ENCODE assay signal across 16 cellular contexts in the genomic region with DNA sequence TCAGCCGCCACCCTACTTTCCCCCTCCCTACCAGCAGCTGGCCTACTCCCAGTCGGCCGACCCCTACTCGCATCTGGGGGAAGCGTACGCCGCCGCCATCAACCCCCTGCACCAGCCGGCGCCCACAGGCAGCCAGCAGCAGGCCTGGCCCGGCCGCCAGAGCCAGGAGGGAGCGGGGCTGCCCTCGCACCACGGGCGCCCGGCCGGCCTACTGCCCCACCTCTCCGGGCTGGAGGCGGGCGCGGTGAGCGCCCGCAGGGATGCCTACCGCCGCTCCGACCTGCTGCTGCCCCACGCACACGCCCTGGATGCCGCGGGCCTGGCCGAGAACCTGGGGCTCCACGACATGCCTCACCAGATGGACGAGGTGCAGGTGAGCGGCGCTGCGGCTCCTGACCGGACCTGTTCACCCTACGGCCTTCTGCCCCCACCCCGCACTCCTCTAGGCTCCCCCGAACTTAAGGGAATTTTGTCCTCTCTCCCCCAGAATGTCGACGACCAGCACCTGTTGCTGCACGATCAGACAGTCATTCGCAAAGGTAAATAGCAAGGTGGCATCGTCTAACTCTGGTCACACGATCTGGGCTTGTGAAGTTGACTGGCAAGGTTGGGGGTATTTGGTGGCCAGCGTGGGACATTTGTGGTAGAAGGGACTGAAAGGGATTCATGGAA. TPM values are rescaled to one million over a fixed set of nuclear protein-coding genes. Genes with fewer than 3 reads are reported as not detected.
A peak's percentile ranks its signal among the peaks of the same experiment; 100 is the strongest.
DNase-seq lines count a peak whose midpoint lies in the region; TF ChIP-seq lines count a peak whose summit lies in the region.
"Had no signal": no experiment of that assay in that cellular context is flagged by ENCODE, and none has a peak within 500 bp of the region (broad histone marks: within the 10 kb centered on the region; RNA-seq: fewer than 3 reads in every experiment).

No MANE protein-coding gene starts in this region.

- H3K27me3 ChIP-seq in Caco-2 (replicated peaks; ENCODE audit: control insufficient read depth, insufficient read depth, low read length) (no peaks in the 10 kb centered on the region), esophagus muscularis mucosa (peaks cover 5 to 94% (median 51%) of the 10 kb centered on the region in 4 donors), neural progenitor cell (peaks cover 70% of the 10 kb centered on the region), Karpas-422 (ENCODE audit: low read length) (no peaks in the 10 kb centered on the region)

- no peak for TF ChIP-seq POLR2A in esophagus muscularis mucosa (IDR thresholded peaks at IDR 0.05; ENCODE audit: low read depth)

- no peaks in the 10 kb centered on the region for H3K9me3 ChIP-seq in Caco-2
- H3K9me3 ChIP-seq in esophagus muscularis mucosa = no peaks in the 10 kb centered on the region
- no peaks in the 10 kb centered on the region for H3K9me3 ChIP-seq in neural progenitor cell (ENCODE audit: low read depth)
- H3K9me3 ChIP-seq in Karpas-422 (ENCODE audit: low read length) = no peaks in the 10 kb centered on the region
- H3K9me3 ChIP-seq: neutrophil, stomach had no signal

- H4K20me1 ChIP-seq in neural progenitor cell (ENCODE audit: low read depth) (peaks cover 38% of the 10 kb centered on the region), Karpas-422 (ENCODE audit: insufficient read depth, low read depth, low read length) (no peaks in the 10 kb centered on the region)

- peak overlapping the region in 3 of 4 donors; percentile 64 to 80 (median 69) for H3K27ac ChIP-seq in esophagus muscularis mucosa (replicated peaks in 1 of 4)
- H3K27ac ChIP-seq in neural progenitor cell = no peak overlapping the region
- H3K27ac ChIP-seq in Karpas-422 (ENCODE audit: low read length) = no peak overlapping the region
- H3K27ac ChIP-seq: neutrophil, stomach had no signal

- DNase-seq in Caco-2 = no peak
- peak; percentile 30 for DNase-seq in NCI-H526 treated with DMSO at 0.1 percent for 48 hours (lab: John Stamatoyannopoulos, UW)
- DNase-seq in esophagus muscularis mucosa (ENCODE audit: extremely low spot score) = no peak
- DNase-seq in neural progenitor cell (ENCODE audit: low spot score) = peak; percentile 66
- no peak for DNase-seq in NCI-H2227 (lab: John Stamatoyannopoulos, UW; ENCODE audit: unreplicated experiment)
- DNase-seq in NAMALWA (ENCODE audit: low spot score) = no peak
- DNase-seq in Karpas-422 = no peak
- DNase-seq in GDM1 (lab: John Stamatoyannopoulos, UW) = no peak
- DNase-seq: activated CD4-positive, alpha-beta T cell treated with anti-CD3 and anti-CD28 coated beads for 48 hours; CD4-positive, alpha-beta T cell; effector CD8-positive, alpha-beta T cell; immature natural killer cell; NCI-H510A treated with DMSO at 0.1 percent for 48 hours; stomach had no signal

- H3K27me3 Mint-ChIP-seq in Caco-2 (ENCODE audit: insufficient read depth, unreplicated experiment) = no peaks in the 10 kb centered on the region
- peaks cover 66% of the 10 kb centered on the region for H3K27me3 Mint-ChIP-seq in neural progenitor cell (ENCODE audit: insufficient read depth, low read depth)

- no TSS peak for BruUV-seq in Caco-2 (replicated peaks; lab: Mats Ljungman, UMichigan)

- H3K27ac Mint-ChIP-seq in Caco-2 (ENCODE audit: unreplicated experiment) (no peak overlapping the region), neural progenitor cell (no peak overlapping the region)
- H3K27ac Mint-ChIP-seq: activated naive CD8-positive, alpha-beta T cell; CD4-positive, alpha-beta T cell; immature natural killer cell had no signal

- H3K36me3 ChIP-seq in Caco-2 (ENCODE audit: control insufficient read depth, insufficient read depth, low read length) (no peaks in the 10 kb centered on the region), esophagus muscularis mucosa (no peaks in the 10 kb centered on the region), neural progenitor cell (no peaks in the 10 kb centered on the region), Karpas-422 (ENCODE audit: insufficient read depth, low read length) (no peaks in the 10 kb centered on the region)
- H3K36me3 ChIP-seq: neutrophil, stomach had no signal

- no peak for TF ChIP-seq EP300 in esophagus muscularis mucosa (IDR thresholded peaks at IDR 0.05)

- H3K79me2 ChIP-seq in neural progenitor cell (ENCODE audit: low read depth) = no peaks in the 10 kb centered on the region
- no peaks in the 10 kb centered on the region for H3K79me2 ChIP-seq in Karpas-422 (ENCODE audit: low read length)

- no peaks in the 10 kb centered on the region for H3K9me2 ChIP-seq in Karpas-422 (replicated peaks; ENCODE audit: insufficient read depth, low read length)

- H2AFZ ChIP-seq in neural progenitor cell (replicated peaks) (peak overlapping the region; percentile 93), Karpas-422 (ENCODE audit: low read length) (no peak overlapping the region)

- 26% methylated on average over 27 of the region's 48 CpGs for WGBS in esophagus muscularis mucosa

- no peak overlapping the region for H3K4me3 ChIP-seq in Caco-2 (ENCODE audit: low read depth, low read length)
- H3K4me3 ChIP-seq in esophagus muscularis mucosa = peak overlapping the region; percentile 57 to 70 (median 66)
- peak overlapping the region; percentile 67 for H3K4me3 ChIP-seq in neural progenitor cell
- H3K4me3 ChIP-seq in Karpas-422 (ENCODE audit: low read length) = no peak overlapping the region

- H3K9me3 Mint-ChIP-seq in Caco-2 (ENCODE audit: unreplicated experiment) (no peaks in the 10 kb centered on the region), neural progenitor cell (no peaks in the 10 kb centered on the region)
- H3K9me3 Mint-ChIP-seq: CD4-positive, alpha-beta T cell; immature natural killer cell had no signal

- H3K36me3 Mint-ChIP-seq in Caco-2 (ENCODE audit: insufficient read depth, unreplicated experiment) (peaks cover 74% of the 10 kb centered on the region), neural progenitor cell (peaks cover 6% of the 10 kb centered on the region)
- H3K36me3 Mint-ChIP-seq: activated naive CD8-positive, alpha-beta T cell had no signal

- H3K4me2 ChIP-seq in neural progenitor cell (peak overlapping the region; percentile 98), Karpas-422 (ENCODE audit: low read depth, low read length, poor library complexity, severe bottlenecking) (no peak overlapping the region)

- peaks cover 15% of the 10 kb centered on the region for H3F3A ChIP-seq in neural progenitor cell (ENCODE audit: low read depth)

- H3K4me1 Mint-ChIP-seq in Caco-2 (ENCODE audit: low read depth, unreplicated experiment) (peaks cover 6% of the 10 kb centered on the region), neural progenitor cell (peaks cover 27% of the 10 kb centered on the region)

- H3K4me3 Mint-ChIP-seq in Caco-2 (ENCODE audit: unreplicated experiment) = peak overlapping the region; percentile 79
- H3K4me3 Mint-ChIP-seq in neural progenitor cell = peak overlapping the region; percentile 78
- H3K4me3 Mint-ChIP-seq: activated naive CD8-positive, alpha-beta T cell; CD4-positive, alpha-beta T cell had no signal

- H3K9ac ChIP-seq in neural progenitor cell = no peak overlapping the region
- H3K9ac ChIP-seq in Karpas-422 (ENCODE audit: low read length) = no peak overlapping the region

- intact Hi-C loops in Caco-2 (cut with micrococcal nuclease; ENCODE audit: unreplicated experiment) = loop anchor here (5.0 kb wide), 1 partner anchor 121 kb away; no protein-coding TSS in a partner anchor
- intact Hi-C loops in esophagus muscularis mucosa (cut with DNase I) = loop anchor here (10.0 kb wide), 1 partner anchor 233 kb away; no protein-coding TSS in a partner anchor

- TF ChIP-seq CTCF in Caco-2 (IDR thresholded peaks at IDR 0.05; ENCODE audit: insufficient read depth in 1 of 2, low read depth in 1 of 2, low read length in 1 of 2, severe bottlenecking in 1 of 2, unreplicated experiment in 1 of 2) (no peak), esophagus muscularis mucosa (IDR thresholded peaks at IDR 0.05) (no peak), neural progenitor cell (IDR thresholded peaks at IDR 0.05) (no peak)

- H3K4me1 ChIP-seq in Caco-2 (peaks cover 6% of the 10 kb centered on the region; the same call in 1 of the 2 replicates), esophagus muscularis mucosa (peaks cover 35 to 61% (median 51%) of the 10 kb centered on the region in 4 donors), neural progenitor cell (peaks cover 45% of the 10 kb centered on the region), Karpas-422 (ENCODE audit: low read length) (peaks cover 2% of the 10 kb centered on the region)

- POLR2A ChIA-PET in Caco-2 (lab: Charles Lee) = no interaction called here

- CTCF ChIA-PET in Caco-2 (lab: Charles Lee) = no interaction called here

RNA-seq across cellular contexts. Expression of a gene that starts 2.3 kb away (rescaled TPM):
- total RNA-seq in Caco-2 (2022) (25.3 and 27.9 TPM in 2 replicates), esophagus muscularis mucosa (1 to 10 TPM; 1.9 to 3.4 (median 2.4) TPM), neural progenitor cell (ENCODE audit: low replicate concordance) (0.60 and 1.1 TPM in 2 replicates)
- not detected in 2 replicates for total RNA-seq in Karpas-422 (2014; rRNA removed; shearing (Covaris generic); ENCODE audit: low replicate concordance)
- total RNA-seq: CD4-positive, alpha-beta T cell had no signal

Comparison
In these comparisons a context has a peak if more than half of its experiments do, and no peak if none do; other contexts are left out.
1. DNase-seq: peak in NCI-H526 treated with DMSO at 0.1 percent for 48 hours (single experiment) and neural progenitor cell (single experiment); none in Caco-2 (0 of 2), esophagus muscularis mucosa (single experiment), NCI-H2227 (single experiment), NAMALWA (single experiment), Karpas-422 (single experiment) and GDM1 (single experiment).
2. H3K4me3 ChIP-seq: peak in esophagus muscularis mucosa (4 of 4) and neural progenitor cell (single experiment); none in Caco-2 (single experiment) and Karpas-422 (single experiment).
3. H3K27ac ChIP-seq: peak in esophagus muscularis mucosa (3 of 4); none in neural progenitor cell (single experiment) and Karpas-422 (single experiment).